In the genomic region with DNA sequence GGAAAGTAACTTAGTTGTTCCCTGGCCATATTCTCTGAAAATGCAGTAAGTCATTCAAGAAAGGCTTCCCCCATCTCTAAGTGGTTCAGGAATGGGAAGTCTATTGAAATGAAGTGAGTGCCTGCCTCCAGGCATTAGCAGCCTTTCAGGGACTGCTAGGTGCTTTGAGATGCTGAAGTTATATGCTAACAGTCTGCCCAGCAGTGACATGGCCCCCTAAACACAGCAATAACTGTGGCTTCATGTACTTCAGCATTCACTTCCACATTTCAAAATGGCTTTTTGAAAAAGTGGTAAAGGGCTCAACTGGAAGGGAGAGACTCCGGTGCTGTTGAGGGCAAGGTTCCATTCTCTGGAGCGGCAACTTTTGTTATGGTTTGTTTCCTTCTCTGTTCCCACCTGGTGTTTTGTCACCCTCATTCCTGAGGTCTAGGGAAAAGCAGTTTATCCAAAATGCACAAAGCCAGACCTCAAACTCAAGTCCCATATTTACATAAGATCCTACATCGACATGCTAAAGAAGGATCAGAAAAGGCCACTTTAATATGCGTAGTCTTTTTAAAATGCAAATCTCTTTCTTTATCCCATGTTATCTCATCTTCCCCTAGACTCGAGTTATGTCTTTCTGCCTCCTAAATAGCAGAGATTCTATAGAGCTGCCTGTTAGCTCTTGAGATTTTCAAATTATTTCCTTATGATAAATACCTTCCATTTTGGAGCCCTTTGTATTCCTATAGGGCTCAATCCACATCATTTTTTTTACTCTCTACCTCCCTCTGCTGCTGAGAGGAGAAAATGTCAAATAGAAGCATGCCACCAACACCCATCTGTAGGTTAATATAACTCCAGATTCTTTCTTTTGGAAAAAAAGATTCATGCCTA, we compare ENCODE assay signal across 8 cellular contexts. TPM values are rescaled to one million over a fixed set of nuclear protein-coding genes. Genes with fewer than 3 reads are reported as not detected.
DNase-seq lines count a peak whose midpoint lies in the region; ATAC-seq and TF ChIP-seq lines count a peak whose summit lies in the region.

No MANE protein-coding gene starts in this region.

- DNase-seq in DMS 273 (lab: John Stamatoyannopoulos, UW; ENCODE audit: unreplicated experiment), result peak; percentile 70
- DNase-seq in HEK293T (ENCODE audit: extremely low spot score), result peak; percentile 53
- DNase-seq in NCI-H226, result peak; percentile 20
- DNase-seq in adipocyte (ENCODE audit: low read depth), result peak; percentile 72
- peak; percentile 29 for DNase-seq in hepatic stellate cell (ENCODE audit: low spot score)
- no peak for DNase-seq in suprapubic skin (ENCODE audit: low spot score in 2 of 2)
- no peak for DNase-seq in GOT3 (lab: John Stamatoyannopoulos, UW)
- DNase-seq in activated T-cell treated with anti-CD3 and anti-CD28 coated beads, Interleukin-2, amount 50 U/mL, for 4 hours, result no peak

- POLR2A ChIA-PET in HEK293T (lab: Yijun Ruan, JAX), result no interaction called here

- no peak for TF ChIP-seq POLR2A in suprapubic skin (IDR thresholded peaks at IDR 0.05)

- no peaks in the 10 kb centered on the region for H3K27me3 Mint-ChIP-seq in activated T-cell treated with anti-CD3 and anti-CD28 coated beads, Interleukin-2, amount 50 U/mL, for 4 hours (ENCODE audit: low read depth)

- peaks cover 83% of the 10 kb centered on the region for H3K4me1 Mint-ChIP-seq in activated T-cell treated with anti-CD3 and anti-CD28 coated beads, Interleukin-2, amount 50 U/mL, for 4 hours (ENCODE audit: low read depth)

- H3K27ac ChIP-seq in suprapubic skin, result no peak overlapping the region

- H3K36me3 ChIP-seq in adipocyte (ENCODE audit: control insufficient read depth, insufficient read depth, low read length, severe bottlenecking), result no peaks in the 10 kb centered on the region
- no peaks in the 10 kb centered on the region for H3K36me3 ChIP-seq in suprapubic skin

- TF ChIP-seq CTCF in suprapubic skin (IDR thresholded peaks at IDR 0.05), result peak; percentile 57 to 58

- peaks cover 4% of the 10 kb centered on the region for H3K4me1 ChIP-seq in adipocyte (ENCODE audit: control insufficient read depth, insufficient read depth, low read length)
- peaks cover 3% of the 10 kb centered on the region for H3K4me1 ChIP-seq in suprapubic skin

- H3K27me3 ChIP-seq in adipocyte (replicated peaks; ENCODE audit: control insufficient read depth, insufficient read depth, low read length), result no peaks in the 10 kb centered on the region
- no peaks in the 10 kb centered on the region for H3K27me3 ChIP-seq in suprapubic skin

- no peak for TF ChIP-seq EP300 in suprapubic skin (IDR thresholded peaks at IDR 0.05)

- no peak overlapping the region for H3K9ac ChIP-seq in adipocyte (ENCODE audit: low read length)

- H3K9me3 Mint-ChIP-seq in activated T-cell treated with anti-CD3 and anti-CD28 coated beads, Interleukin-2, amount 50 U/mL, for 4 hours, result no peaks in the 10 kb centered on the region

- 72% methylated on average over 5 of the region's 5 CpGs for WGBS in suprapubic skin

- ATAC-seq in activated T-cell treated with anti-CD3 and anti-CD28 coated beads, Interleukin-2, amount 50 U/mL, for 4 hours, result no peak

- CTCF ChIA-PET in HEK293T (lab: Yijun Ruan, JAX), result interaction anchor here (0.6 to 1.3 kb wide), 5 partner anchors 18 to 380 kb away, joined by 3 to 4 read pairs (median 3); no protein-coding TSS in a partner anchor

- no peak overlapping the region for H3K4me3 Mint-ChIP-seq in activated T-cell treated with anti-CD3 and anti-CD28 coated beads, Interleukin-2, amount 50 U/mL, for 4 hours

- no peaks in the 10 kb centered on the region for H3K9me3 ChIP-seq in adipocyte (ENCODE audit: control insufficient read depth, low read length)
- H3K9me3 ChIP-seq in suprapubic skin, result no peaks in the 10 kb centered on the region

- H3K4me3 ChIP-seq in adipocyte (ENCODE audit: low read length) (no peak overlapping the region), suprapubic skin (no peak overlapping the region)

- peaks cover 40% of the 10 kb centered on the region for H3K36me3 Mint-ChIP-seq in activated T-cell treated with anti-CD3 and anti-CD28 coated beads, Interleukin-2, amount 50 U/mL, for 4 hours (ENCODE audit: insufficient read depth)

TF ChIP-seq in HEK293T, 16 proteins besides CTCF, POLR2A, EP300 and RAD21:
- TF ChIP-seq BHLHE40 (IDR thresholded peaks at IDR 0.05; ENCODE audit: borderline replicate concordance), result no peak
- TF ChIP-seq FOXM1 (IDR thresholded peaks at IDR 0.05; ENCODE audit: borderline replicate concordance), result no peak
- no peak for TF ChIP-seq SP1 (IDR thresholded peaks at IDR 0.05)
- TF ChIP-seq FOXK2 (IDR thresholded peaks at IDR 0.05), result no peak
- no peak for TF ChIP-seq LEF1 (IDR thresholded peaks at IDR 0.05; ENCODE audit: borderline replicate concordance)
- no peak for TF ChIP-seq HDGF (IDR thresholded peaks at IDR 0.05; ENCODE audit: borderline replicate concordance)
- no peak for TF ChIP-seq L3MBTL2 (conservative IDR thresholded peaks at IDR 0.05)
- TF ChIP-seq FOXA1 (IDR thresholded peaks at IDR 0.05), result no peak
- no peak for TF ChIP-seq ZNF384 (IDR thresholded peaks at IDR 0.05)
- no peak for TF ChIP-seq ARNT (IDR thresholded peaks at IDR 0.05)
- no peak for TF ChIP-seq NFRKB (IDR thresholded peaks at IDR 0.05)
- no peak for TF ChIP-seq ELF4 (IDR thresholded peaks at IDR 0.05)
- TF ChIP-seq, protein P1, sequence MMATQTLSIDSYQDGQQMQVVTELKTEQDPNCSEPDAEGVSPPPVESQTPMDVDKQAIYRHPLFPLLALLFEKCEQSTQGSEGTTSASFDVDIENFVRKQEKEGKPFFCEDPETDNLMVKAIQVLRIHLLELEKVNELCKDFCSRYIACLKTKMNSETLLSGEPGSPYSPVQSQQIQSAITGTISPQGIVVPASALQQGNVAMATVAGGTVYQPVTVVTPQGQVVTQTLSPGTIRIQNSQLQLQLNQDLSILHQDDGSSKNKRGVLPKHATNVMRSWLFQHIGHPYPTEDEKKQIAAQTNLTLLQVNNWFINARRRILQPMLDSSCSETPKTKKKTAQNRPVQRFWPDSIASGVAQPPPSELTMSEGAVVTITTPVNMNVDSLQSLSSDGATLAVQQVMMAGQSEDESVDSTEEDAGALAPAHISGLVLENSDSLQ (IDR thresholded peaks at IDR 0.05), result no peak
- TF ChIP-seq CTBP1 (IDR thresholded peaks at IDR 0.05; ENCODE audit: borderline replicate concordance), result no peak
- no peak for TF ChIP-seq TARDBP (IDR thresholded peaks at IDR 0.05)
- TF ChIP-seq SUZ12 (IDR thresholded peaks at IDR 0.05), result no peak

RNA-seq across cellular contexts. Expression of a gene that starts 34.2 kb away (rescaled TPM):
- total RNA-seq in suprapubic skin, result 10 to 100 TPM in 1 of 4 donors, 1 to 10 TPM in 3; 6.2 to 10.4 (median 9.1) TPM
- 10 to 100 TPM; 59.0 to 78.1 (median 74.3) TPM for total RNA-seq in activated T-cell treated with anti-CD3 and anti-CD28 coated beads, Interleukin-2, amount 50 U/mL, for 4 hours

Comparison
In these comparisons a context has a peak if more than half of its experiments do, and no peak if none do; other contexts are left out.
1. DNase-seq: peak in DMS 273 (single experiment), HEK293T (single experiment), NCI-H226 (single experiment), adipocyte (single experiment) and hepatic stellate cell (single experiment); none in suprapubic skin (0 of 2), GOT3 (single experiment) and activated T-cell treated with anti-CD3 and anti-CD28 coated beads, Interleukin-2, amount 50 U/mL, for 4 hours (single experiment).
2. RNA of a gene that starts 34.2 kb away (total RNA-seq): 59.0 to 78.1 TPM in activated T-cell treated with anti-CD3 and anti-CD28 coated beads, Interleukin-2, amount 50 U/mL, for 4 hours; 6.2 to 10.4 TPM in suprapubic skin; every median in the first group is over 4 times any median in the second.